ENCODE assay signal across 13 cellular contexts in genomic region chr13:95275322-95276118, GRCh38. TPM values are rescaled to one million over a fixed set of nuclear protein-coding genes. Genes with fewer than 3 reads are reported as not detected.
DNase-seq lines count a peak whose midpoint lies in the region; ATAC-seq and TF ChIP-seq lines count a peak whose summit lies in the region.
"Had no signal": no experiment of that assay in that cellular context is flagged by ENCODE, and none has a peak within 500 bp of the region (broad histone marks: within the 10 kb centered on the region; RNA-seq: fewer than 3 reads in every experiment).

No MANE protein-coding gene starts in this region.

- no peaks in the 10 kb centered on the region for H3K27me3 ChIP-seq in right atrium auricular region
- H3K27me3 ChIP-seq in adipocyte (replicated peaks; ENCODE audit: control insufficient read depth, insufficient read depth, low read length): no peaks in the 10 kb centered on the region
- no peaks in the 10 kb centered on the region for H3K27me3 ChIP-seq in right lobe of liver
- H3K27me3 ChIP-seq: dorsolateral prefrontal cortex, SJSA1 had no signal

- H3K36me3 ChIP-seq in right atrium auricular region: no peaks in the 10 kb centered on the region
- H3K36me3 ChIP-seq in adipocyte (ENCODE audit: control insufficient read depth, insufficient read depth, low read length, severe bottlenecking): no peaks in the 10 kb centered on the region
- no peaks in the 10 kb centered on the region for H3K36me3 ChIP-seq in right lobe of liver
- H3K36me3 ChIP-seq in urinary bladder (ENCODE audit: insufficient read depth): no peaks in the 10 kb centered on the region
- H3K36me3 ChIP-seq: SJSA1 had no signal

- 32% methylated on average over 4 of the region's 4 CpGs for WGBS in right lobe of liver (ENCODE audit: insufficient coverage, low coverage, low lambda C conversion rate, missing lambda C conversion rate)
- 64% methylated on average over 4 of the region's 4 CpGs for WGBS in urinary bladder

- H3K27ac ChIP-seq in right atrium auricular region (peak overlapping the region in 1 of 2 donors; percentile 53), right lobe of liver (no peak overlapping the region), urinary bladder (ENCODE audit: low read depth) (peak overlapping the region; percentile 76)
- H3K27ac ChIP-seq: SJSA1 had no signal

- TF ChIP-seq CTCF in right atrium auricular region (IDR thresholded peaks at IDR 0.05): no peak
- no peak for TF ChIP-seq CTCF in right lobe of liver (IDR thresholded peaks at IDR 0.05)

- DNase-seq in Right ventricle myocardium inferior (ENCODE audit: missing footprints): no peak
- no peak for DNase-seq in right atrium auricular region (ENCODE audit: low spot score)
- peak; percentile 59 for DNase-seq in adipocyte (ENCODE audit: low read depth)
- no peak for DNase-seq in right lobe of liver
- DNase-seq: activated CD4-positive, alpha-beta T cell treated with anti-CD3 and anti-CD28 coated beads, Interleukin-2, amount 50 U/mL, for 4 hours; activated naive CD4-positive, alpha-beta T cell treated with anti-CD3 and anti-CD28 coated beads, Interleukin-2, amount 50 U/mL, for 16 hours; dorsolateral prefrontal cortex; naive B cell had no signal

- intact Hi-C loops in Right ventricle myocardium inferior (cut with DNase I): no loop called here
- intact Hi-C loops in right lobe of liver (cut with DNase I): no loop called here

- H3K4me3 ChIP-seq in right atrium auricular region (no peak overlapping the region), adipocyte (ENCODE audit: low read length) (no peak overlapping the region), right lobe of liver (no peak overlapping the region), urinary bladder (ENCODE audit: low read depth, low read length) (no peak overlapping the region)
- H3K4me3 ChIP-seq: dorsolateral prefrontal cortex, SJSA1 had no signal

- ATAC-seq in Right ventricle myocardium inferior (peak; percentile 12), right lobe of liver (peak in 3 of 4 donors; percentile 29 to 64 (median 40)), HG03469 (IDR thresholded peaks at IDR 0.05; ENCODE audit: unreplicated experiment) (no peak), GM21723 (IDR thresholded peaks at IDR 0.05; ENCODE audit: unreplicated experiment) (no peak), HG02852 (IDR thresholded peaks at IDR 0.05; ENCODE audit: unreplicated experiment) (no peak)

- no peak for TF ChIP-seq POLR2A in right lobe of liver (IDR thresholded peaks at IDR 0.05)

- H3K9me3 ChIP-seq in right atrium auricular region (no peaks in the 10 kb centered on the region), adipocyte (ENCODE audit: control insufficient read depth, low read length) (no peaks in the 10 kb centered on the region), right lobe of liver (no peaks in the 10 kb centered on the region)
- H3K9me3 ChIP-seq: SJSA1 had no signal

- peak overlapping the region; percentile 48 for H3K9ac ChIP-seq in adipocyte (ENCODE audit: low read length)

- H3K4me1 ChIP-seq in right atrium auricular region (peaks cover 0 to 14% of the 10 kb centered on the region in 2 donors), adipocyte (ENCODE audit: control insufficient read depth, insufficient read depth, low read length) (peaks cover 36% of the 10 kb centered on the region), right lobe of liver (peaks cover 0 to 13% (median 2%) of the 10 kb centered on the region in 4 donors), urinary bladder (ENCODE audit: insufficient read depth) (peaks cover 4% of the 10 kb centered on the region)

RNA-seq across cellular contexts. Expression of gene ABCC4, which starts 25.7 kb away (rescaled TPM):
- total RNA-seq in Right ventricle myocardium inferior (4.0 TPM), right atrium auricular region (1 to 10 TPM; 3.0 to 4.2 TPM), right lobe of liver (1 to 10 TPM; 1.1 to 4.9 (median 3.8) TPM), urinary bladder (32.5 TPM)
- 31.4 TPM for polyA plus RNA-seq in urinary bladder

Comparison
In these comparisons a context has a peak if more than half of its experiments do, and no peak if none do; other contexts are left out.
1. ATAC-seq: peak in Right ventricle myocardium inferior (single experiment) and right lobe of liver (3 of 4); none in HG03469 (single experiment), GM21723 (single experiment) and HG02852 (single experiment).